Comparison of ENCODE assay signal across 27 cellular contexts in the genomic region with DNA sequence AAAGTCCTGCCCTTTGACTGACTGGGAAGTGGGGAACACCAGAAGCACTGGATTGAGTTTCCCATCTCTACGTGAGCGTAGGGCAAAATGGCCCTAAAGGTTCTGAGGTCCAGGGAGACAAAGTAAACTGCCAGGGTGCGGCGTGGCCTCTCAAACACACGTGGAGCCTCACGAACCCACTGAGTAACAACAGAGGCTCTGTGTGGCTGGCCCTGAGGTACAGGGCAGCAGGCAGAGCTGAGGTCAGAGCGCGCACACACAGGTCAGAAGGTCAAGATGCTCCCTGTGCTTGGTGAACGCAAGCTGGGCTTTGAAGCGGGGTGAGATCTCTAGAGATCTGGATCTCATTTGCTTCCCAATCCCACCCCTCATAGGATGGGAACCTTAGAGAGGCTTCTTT.
A peak's percentile ranks its signal among the peaks of the same experiment; 100 is the strongest.
DNase-seq lines count a peak whose midpoint lies in the region; ATAC-seq and TF ChIP-seq lines count a peak whose summit lies in the region.
"Had no signal": no experiment of that assay in that cellular context is flagged by ENCODE, and none has a peak within 500 bp of the region (broad histone marks: within the 10 kb centered on the region; RNA-seq: fewer than 3 reads in every experiment).

No MANE protein-coding gene starts in this region.

- H2AK5ac ChIP-seq in trophoblast cell (ENCODE audit: low read length), result peak overlapping the region; percentile 80

- H2AFZ ChIP-seq in trophoblast cell (ENCODE audit: insufficient read depth, low read length, poor library complexity), result no peak overlapping the region

- peaks cover 7% of the 10 kb centered on the region for H3K4me1 Mint-ChIP-seq in activated T-helper 17 cell treated with anti-CD3 and anti-CD28 coated beads, Interleukin-2, amount 50 U/mL, for 72 hours

- H2BK120ac ChIP-seq in trophoblast cell (ENCODE audit: insufficient read depth, low read length, poor library complexity), result no peak overlapping the region

- H3K79me1 ChIP-seq in trophoblast cell (ENCODE audit: low read length), result peaks cover 19% of the 10 kb centered on the region

- 92% methylated on average over 8 of the region's 10 CpGs; no CpG with 5 or more reads in 1 of the 2 donors for WGBS in gastroesophageal sphincter (ENCODE audit: low coverage in 1 of 2), 2 donors
- no CpG with 5 or more reads among the region's 10 CpGs for WGBS in trophoblast cell (ENCODE audit: extremely low coverage, insufficient coverage, insufficient read length)
- WGBS in lower leg skin, 2 donors, result 93 to 98% methylated on average over 10 of the region's 10 CpGs

- H3K9me3 ChIP-seq in BLaER1, result no peaks in the 10 kb centered on the region
- no peaks in the 10 kb centered on the region for H3K9me3 ChIP-seq in gastroesophageal sphincter
- no peaks in the 10 kb centered on the region for H3K9me3 ChIP-seq in trophoblast cell (ENCODE audit: insufficient read depth, low read depth, low read length)
- H3K9me3 ChIP-seq: A549, SJSA1 had no signal

- H3K4me1 ChIP-seq in BLaER1 (peaks cover 66% of the 10 kb centered on the region), gastroesophageal sphincter (peaks cover 5 to 69% (median 19%) of the 10 kb centered on the region in 3 donors), trophoblast cell (ENCODE audit: control insufficient read depth in 1 of 2, insufficient read depth in 2 of 2, low read length in 2 of 2) (peaks cover 30 to 37% of the 10 kb centered on the region in 2 experiments)

- no peak overlapping the region for H3K4ac ChIP-seq in trophoblast cell (ENCODE audit: low read depth, low read length)

- H3K4me3 ChIP-seq in BLaER1 (no peak overlapping the region), gastroesophageal sphincter (no peak overlapping the region), trophoblast cell (ENCODE audit: low read depth, low read length) (no peak overlapping the region), lower leg skin (ENCODE audit: low read depth, poor library complexity, severe bottlenecking) (no peak overlapping the region)
- H3K4me3 ChIP-seq: A549, GM12878, SJSA1 had no signal

- H3K36me3 Mint-ChIP-seq in activated T-helper 17 cell treated with anti-CD3 and anti-CD28 coated beads, Interleukin-2, amount 50 U/mL, for 72 hours (ENCODE audit: low read depth), result peaks cover 6% of the 10 kb centered on the region

- no peak overlapping the region for H3K4me3 Mint-ChIP-seq in activated T-helper 17 cell treated with anti-CD3 and anti-CD28 coated beads, Interleukin-2, amount 50 U/mL, for 72 hours
- H3K4me3 Mint-ChIP-seq: CD8-positive, alpha-beta T cell had no signal

- H3K27me3 Mint-ChIP-seq in activated T-helper 17 cell treated with anti-CD3 and anti-CD28 coated beads, Interleukin-2, amount 50 U/mL, for 72 hours, result no peaks in the 10 kb centered on the region

- intact Hi-C loops in lower leg skin (cut with DNase I; ENCODE audit: low total_unique reads), result no loop called here

- peak overlapping the region; percentile 27 for H3K18ac ChIP-seq in trophoblast cell (ENCODE audit: low read length)

- no peak overlapping the region for H3K23ac ChIP-seq in trophoblast cell (ENCODE audit: low read length)

- no peak for TF ChIP-seq POLR2A in gastroesophageal sphincter (IDR thresholded peaks at IDR 0.05)
- TF ChIP-seq POLR2A in lower leg skin (IDR thresholded peaks at IDR 0.05), result no peak

- TF ChIP-seq CTCF in gastroesophageal sphincter (IDR thresholded peaks at IDR 0.05) (no peak), lower leg skin (IDR thresholded peaks at IDR 0.05) (no peak)

- no peak for ATAC-seq in activated T-helper 17 cell treated with anti-CD3 and anti-CD28 coated beads, Interleukin-2, amount 50 U/mL, for 72 hours (replicated peaks)
- no peak for ATAC-seq in gastroesophageal sphincter
- no peak for ATAC-seq in HG03432 (IDR thresholded peaks at IDR 0.05; ENCODE audit: unreplicated experiment)
- no peak for ATAC-seq in GM21529 (IDR thresholded peaks at IDR 0.05; ENCODE audit: unreplicated experiment)
- ATAC-seq: A549; CD8-positive, alpha-beta T cell; GM12878; PC-3; Right ventricle myocardium inferior had no signal

- peak overlapping the region; percentile 8 for H3K27ac Mint-ChIP-seq in activated T-helper 17 cell treated with anti-CD3 and anti-CD28 coated beads, Interleukin-2, amount 50 U/mL, for 72 hours
- H3K27ac Mint-ChIP-seq: CD8-positive, alpha-beta T cell had no signal

- H3K27ac ChIP-seq in BLaER1 (no peak overlapping the region), gastroesophageal sphincter (peak overlapping the region in 3 of 4 donors; percentile 49 to 59 (median 50)), trophoblast cell (ENCODE audit: low read depth, low read length) (no peak overlapping the region)
- H3K27ac ChIP-seq: C4-2B, SJSA1 had no signal

- no peak overlapping the region for H4K8ac ChIP-seq in trophoblast cell (ENCODE audit: low read depth, low read length)

- H4K91ac ChIP-seq in trophoblast cell (ENCODE audit: low read depth, low read length), result no peak overlapping the region

- peaks cover 17% of the 10 kb centered on the region; the same call in 1 of the 2 replicates for H4K20me1 ChIP-seq in BLaER1

- H3K4me2 ChIP-seq in BLaER1, result peak overlapping the region; percentile 68
- H3K4me2 ChIP-seq in trophoblast cell (ENCODE audit: low read length), result no peak overlapping the region
- H3K4me2 ChIP-seq: A549 had no signal

- H3K9ac ChIP-seq in BLaER1 (no peak overlapping the region), trophoblast cell (ENCODE audit: low read length) (no peak overlapping the region)

- H3K36me3 ChIP-seq in BLaER1 (no peaks in the 10 kb centered on the region), gastroesophageal sphincter (no peaks in the 10 kb centered on the region), trophoblast cell (ENCODE audit: control insufficient read depth in 1 of 2, insufficient read depth in 2 of 2, low read length in 2 of 2) (no peaks in the 10 kb centered on the region)
- H3K36me3 ChIP-seq: SJSA1 had no signal

- no peak for TF ChIP-seq EP300 in gastroesophageal sphincter (IDR thresholded peaks at IDR 0.05)

- peaks cover 6% of the 10 kb centered on the region for H3K79me2 ChIP-seq in trophoblast cell (ENCODE audit: control insufficient read depth, insufficient read depth, low read length, poor library complexity)

- no peak overlapping the region for H2BK5ac ChIP-seq in trophoblast cell (ENCODE audit: low read depth, low read length, poor library complexity)

- H3K9me3 Mint-ChIP-seq in activated T-helper 17 cell treated with anti-CD3 and anti-CD28 coated beads, Interleukin-2, amount 50 U/mL, for 72 hours, result no peaks in the 10 kb centered on the region
- H3K9me3 Mint-ChIP-seq: CD8-positive, alpha-beta T cell had no signal

- H4K12ac ChIP-seq in trophoblast cell (ENCODE audit: low read depth, low read length), result no peak overlapping the region

- DNase-seq in trophoblast cell, result no peak
- DNase-seq in HK-2 (ENCODE audit: unreplicated experiment), result no peak
- no peak for DNase-seq in lower leg skin (ENCODE audit: low spot score in 2 of 2)
- DNase-seq: AML-193; CD8-positive, alpha-beta T cell; DMS 273 treated with DMSO at 0.1 percent for 48 hours; DMS79; EL; GDM1; GOT3; HCEC 1CT; KBM-7; NCI-H2029; NCI-H446; NCI-H82; NK-92 treated with Interleukin-12 subunit alpha and Interleukin-12 subunit beta, amount 100 ng/mL, for 24 hours; PC-3 had no signal

- H2BK12ac ChIP-seq in trophoblast cell (ENCODE audit: low read length), result peak overlapping the region; percentile 45

- H3K27me3 ChIP-seq in BLaER1 (peaks cover 3% of the 10 kb centered on the region; the same call in 1 of the 2 replicates), gastroesophageal sphincter (no peaks in the 10 kb centered on the region), trophoblast cell (ENCODE audit: insufficient read depth, low read length) (no peaks in the 10 kb centered on the region)
- H3K27me3 ChIP-seq: SJSA1 had no signal

- H3K14ac ChIP-seq in trophoblast cell (ENCODE audit: low read length), result peak overlapping the region; percentile 15

Comparison
In these comparisons a context has a peak if more than half of its experiments do, and no peak if none do; other contexts are left out.
1. H3K27ac ChIP-seq: peak in gastroesophageal sphincter (3 of 4); none in BLaER1 (single experiment) and trophoblast cell (single experiment).